In the genomic region with DNA sequence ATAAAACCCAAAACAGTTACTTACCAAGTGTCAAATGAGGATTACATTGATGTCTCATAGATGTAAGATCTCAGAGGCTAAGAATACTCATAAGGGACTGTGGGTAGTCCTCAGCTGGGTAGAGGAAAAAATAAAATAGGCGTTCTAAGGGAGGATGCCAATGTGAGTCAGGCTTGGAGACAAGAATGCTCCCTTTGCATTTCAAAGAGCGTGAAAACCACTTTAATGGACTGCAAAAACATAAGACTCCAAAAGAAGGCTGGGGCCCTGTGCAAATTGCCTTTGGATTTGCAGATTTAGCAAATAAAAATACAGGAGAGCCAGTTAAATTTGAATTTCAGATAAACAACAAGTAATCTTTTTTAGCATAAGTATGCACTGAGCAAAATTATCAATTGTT, we compare ENCODE assay signal across 22 cellular contexts.
"Had no signal": no experiment of that assay in that cellular context is flagged by ENCODE, and none has a peak within 500 bp of the region (broad histone marks: within the 10 kb centered on the region; RNA-seq: fewer than 3 reads in every experiment).

No MANE protein-coding gene starts in this region.

- H3K4me1 ChIP-seq: ascending aorta had no signal

- H3K27me3 ChIP-seq: ascending aorta, brain microvascular endothelial cell, dorsolateral prefrontal cortex had no signal

- H3K9me3 ChIP-seq: ascending aorta had no signal

- H3K4me3 ChIP-seq: ascending aorta, coronary artery, dorsolateral prefrontal cortex had no signal

- H3K27ac ChIP-seq: ascending aorta, brain microvascular endothelial cell, coronary artery had no signal

- DNase-seq: activated CD4-positive, alpha-beta memory T cell treated with anti-CD3 and anti-CD28 coated beads, Interleukin-2, amount 10 ng/mL, durations not matched to agents 7 days and 5 days; activated CD4-positive, alpha-beta T cell treated with anti-CD3 and anti-CD28 coated beads for 1 hour; activated CD4-positive, alpha-beta T cell treated with anti-CD3 and anti-CD28 coated beads for 4 hours; activated CD4-positive, alpha-beta T cell treated with anti-CD3 and anti-CD28 coated beads, Interleukin-2, amount 10 ng/mL, durations not matched to agents 7 days and 5 days; activated CD4-positive, alpha-beta T cell treated with anti-CD3 and anti-CD28 coated beads, Interleukin-2, amount 50 U/mL, for 4 hours; activated CD8-positive, alpha-beta memory T cell treated with anti-CD3 and anti-CD28 coated beads, Interleukin-2, amount 50 U/mL, for 48 hours; activated gamma-delta T cell; activated naive CD4-positive, alpha-beta T cell; activated naive CD4-positive, alpha-beta T cell treated with anti-CD3 and anti-CD28 coated beads, Interleukin-2, amount 10 ng/mL, durations not matched to agents 7 days and 5 days; activated naive CD8-positive, alpha-beta T cell treated with anti-CD3 and anti-CD28 coated beads, Interleukin-2, amount 10 ng/mL, durations not matched to agents 7 days and 5 days; activated T-cell treated with anti-CD3 and anti-CD28 coated beads for 4 hours; activated T-cell treated with anti-CD3 and anti-CD28 coated beads, Interleukin-2, amount 50 U/mL, for 24 hours; activated T-cell treated with anti-CD3 and anti-CD28 coated beads, Interleukin-2, amount 50 U/mL, for 72 hours; brain microvascular endothelial cell; dorsolateral prefrontal cortex; effector memory CD4-positive, alpha-beta T cell; endodermal cell; foreskin fibroblast; head of caudate nucleus; T1000 had no signal

- H3K36me3 ChIP-seq: ascending aorta, brain microvascular endothelial cell had no signal
